In the genomic region with DNA sequence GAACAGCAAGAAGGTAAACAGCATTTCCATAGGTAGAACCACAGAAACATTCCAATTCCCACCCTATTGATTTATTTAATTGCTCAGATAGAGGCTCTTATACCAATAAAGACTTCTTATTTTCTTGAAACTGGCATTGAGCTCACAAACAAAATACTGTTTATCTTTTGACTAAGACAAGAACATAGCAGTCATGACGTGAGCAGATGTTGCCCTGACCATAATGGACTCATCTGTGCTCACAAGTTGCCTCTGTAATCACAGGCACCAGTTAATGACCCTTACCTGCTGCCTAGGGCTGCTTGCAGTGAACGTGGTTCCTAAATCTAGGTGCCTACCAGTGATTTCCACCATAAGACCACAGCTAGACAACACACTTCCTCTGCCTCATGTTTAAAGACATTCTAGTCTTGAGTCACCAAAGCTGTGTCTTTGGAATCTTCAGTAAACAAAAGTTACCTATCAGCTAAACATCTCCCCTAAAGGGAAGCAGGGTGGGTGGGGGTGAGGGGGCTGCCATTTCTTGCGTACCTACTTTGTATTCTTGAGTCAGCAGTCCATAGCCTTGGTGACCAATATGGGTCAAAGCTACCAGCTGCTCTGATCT, we compare ENCODE assay signal across 1 cellular context.
TF ChIP-seq lines count a peak whose summit lies in the region.

No MANE protein-coding gene starts in this region.

TF ChIP-seq in IMR-90, 13 proteins besides CTCF, POLR2A, EP300 and RAD21:
- TF ChIP-seq BHLHE40 (IDR thresholded peaks at IDR 0.05; ENCODE audit: low read depth, low read length) (no peak), CHD1 (IDR thresholded peaks at IDR 0.05; ENCODE audit: low read depth, low read length) (no peak), RFX5 (IDR thresholded peaks at IDR 0.05; ENCODE audit: low read depth, low read length) (no peak), NFE2L2 (IDR thresholded peaks at IDR 0.05; ENCODE audit: low read depth, low read length) (no peak), CEBPB (IDR thresholded peaks at IDR 0.05; ENCODE audit: low read depth, low read length) (no peak), MAFK (IDR thresholded peaks at IDR 0.05; ENCODE audit: low read depth, low read length) (no peak), SMC3 (IDR thresholded peaks at IDR 0.05; ENCODE audit: low read depth, low read length) (no peak), FOS (IDR thresholded peaks at IDR 0.05; ENCODE audit: low read depth, low read length) (no peak), RCOR1 (IDR thresholded peaks at IDR 0.05; ENCODE audit: insufficient replicate concordance, low read length) (no peak)
- TF ChIP-seq, protein P1, sequence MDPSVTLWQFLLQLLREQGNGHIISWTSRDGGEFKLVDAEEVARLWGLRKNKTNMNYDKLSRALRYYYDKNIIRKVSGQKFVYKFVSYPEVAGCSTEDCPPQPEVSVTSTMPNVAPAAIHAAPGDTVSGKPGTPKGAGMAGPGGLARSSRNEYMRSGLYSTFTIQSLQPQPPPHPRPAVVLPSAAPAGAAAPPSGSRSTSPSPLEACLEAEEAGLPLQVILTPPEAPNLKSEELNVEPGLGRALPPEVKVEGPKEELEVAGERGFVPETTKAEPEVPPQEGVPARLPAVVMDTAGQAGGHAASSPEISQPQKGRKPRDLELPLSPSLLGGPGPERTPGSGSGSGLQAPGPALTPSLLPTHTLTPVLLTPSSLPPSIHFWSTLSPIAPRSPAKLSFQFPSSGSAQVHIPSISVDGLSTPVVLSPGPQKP (IDR thresholded peaks at IDR 0.05; ENCODE audit: borderline replicate concordance, low read depth, low read length), result no peak
- TF ChIP-seq, protein P2, sequence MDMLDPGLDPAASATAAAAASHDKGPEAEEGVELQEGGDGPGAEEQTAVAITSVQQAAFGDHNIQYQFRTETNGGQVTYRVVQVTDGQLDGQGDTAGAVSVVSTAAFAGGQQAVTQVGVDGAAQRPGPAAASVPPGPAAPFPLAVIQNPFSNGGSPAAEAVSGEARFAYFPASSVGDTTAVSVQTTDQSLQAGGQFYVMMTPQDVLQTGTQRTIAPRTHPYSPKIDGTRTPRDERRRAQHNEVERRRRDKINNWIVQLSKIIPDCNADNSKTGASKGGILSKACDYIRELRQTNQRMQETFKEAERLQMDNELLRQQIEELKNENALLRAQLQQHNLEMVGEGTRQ (IDR thresholded peaks at IDR 0.05; ENCODE audit: low read depth, low read length), result no peak
